In genomic region chr18:26621161-26622026, GRCh38 we compare ENCODE assay signal across 8 cellular contexts.
DNase-seq lines count a peak whose midpoint lies in the region; ATAC-seq, FAIRE-seq and TF ChIP-seq lines count a peak whose summit lies in the region.

No MANE protein-coding gene starts in this region.

- POLR2A ChIA-PET in A549 (lab: Yijun Ruan, JAX), result interaction anchor here (1.3 kb wide), 1 partner anchor 46 kb away, joined by 6 read pairs; no protein-coding TSS in a partner anchor

- ATAC-seq in A549 (peak; percentile 75 to 84; a peak in 5 of 6 replicates), HG02885 (IDR thresholded peaks at IDR 0.05; ENCODE audit: poor library complexity, unreplicated experiment) (peak; percentile 95), HG03469 (IDR thresholded peaks at IDR 0.05; ENCODE audit: unreplicated experiment) (no peak)

- peak overlapping the region; percentile 72 to 82 for H3K27ac ChIP-seq in A549
- H3K27ac ChIP-seq in esophagus squamous epithelium, result no peak overlapping the region

- no peak for TF ChIP-seq EP300 in A549 (IDR thresholded peaks at IDR 0.05)

- H3K4me1 ChIP-seq in A549, result peaks cover 22% of the 10 kb centered on the region
- peaks cover 0 to 18% (median 4%) of the 10 kb centered on the region in 3 donors for H3K4me1 ChIP-seq in esophagus squamous epithelium

- intact Hi-C loops in esophagus squamous epithelium (cut with DNase I), result no loop called here

- CTCF ChIA-PET in A549 (lab: Yijun Ruan, JAX), result interaction anchor here (0.6 to 2.5 kb wide), 15 partner anchors 9 to 342 kb away, joined by 3 to 9 read pairs (median 3); partner anchors contain the start of gene KCTD1

- peak overlapping the region; percentile 44 for H3K4me3 ChIP-seq in A549
- peak overlapping the region in 3 of 4 donors; percentile 26 to 53 (median 27) for H3K4me3 ChIP-seq in esophagus squamous epithelium

- peak overlapping the region; percentile 52; the same call in 2 of the 3 replicates for H3K4me2 ChIP-seq in A549

- TF ChIP-seq CTCF in A549 (IDR thresholded peaks at IDR 0.05), result peak; percentile 49
- TF ChIP-seq CTCF in GM10266 (IDR thresholded peaks at IDR 0.05; ENCODE audit: control insufficient read depth, insufficient read depth, low read depth, missing control alignments), result peak; percentile 64
- peak in 5 of 6 experiments; percentile 49 to 75 (median 53) for TF ChIP-seq CTCF in esophagus squamous epithelium (IDR thresholded peaks at IDR 0.05)

- H3K9me3 ChIP-seq in A549, result peaks cover 20% of the 10 kb centered on the region
- H3K9me3 ChIP-seq in esophagus squamous epithelium, result peaks cover 0 to 8% (median 6%) of the 10 kb centered on the region in 3 donors

- FAIRE-seq in A549 (lab: Jason Lieb, UNC), result no peak

- no peak for TF ChIP-seq POLR2A in A549 (IDR thresholded peaks at IDR 0.05; ENCODE audit: low read length)
- TF ChIP-seq POLR2A in esophagus squamous epithelium (IDR thresholded peaks at IDR 0.05), result no peak

- peak; percentile 66 to 69 for TF ChIP-seq RAD21 in A549 (conservative IDR thresholded peaks at IDR 0.05 in 1 of 2, IDR thresholded peaks at IDR 0.05 in 1 of 2)

- peak; percentile 21 to 68 for DNase-seq in A549 (ENCODE audit: low read depth in 1 of 2, low spot score in 1 of 2)
- DNase-seq in GM10266 (ENCODE audit: extremely low spot score), result peak; percentile 61
- peak; percentile 52 for DNase-seq in RPMI8226
- DNase-seq in esophagus squamous epithelium (lab: John Stamatoyannopoulos, UW), result no peak
- peak; percentile 20 for DNase-seq in occipital lobe (lab: John Stamatoyannopoulos, UW)
- DNase-seq in cerebellar nuclear complex (lab: John Stamatoyannopoulos, UW), result no peak

- H3K27me3 ChIP-seq in esophagus squamous epithelium, result no peaks in the 10 kb centered on the region

- WGBS in A549 (ENCODE audit: missing lambda C conversion rate), result 57% methylated on average over 22 of the region's 22 CpGs
- WGBS in esophagus squamous epithelium, 2 donors, result 29 to 31% methylated on average over 12 to 19 of the region's 22 CpGs

- H3K36me3 ChIP-seq in esophagus squamous epithelium, result no peaks in the 10 kb centered on the region

TF ChIP-seq in A549, 52 proteins besides CTCF, POLR2A, EP300 and RAD21:
- TF ChIP-seq SMC3 (IDR thresholded peaks at IDR 0.05) (peak; percentile 63), RARB (CRISPR knock-in tag; IDR thresholded peaks at IDR 0.05) (no peak)

Comparison
In these comparisons a context has a peak if more than half of its experiments do, and no peak if none do; other contexts are left out.
1. DNase-seq: peak in A549 (2 of 2), GM10266 (single experiment), RPMI8226 (single experiment) and occipital lobe (single experiment); none in esophagus squamous epithelium (single experiment) and cerebellar nuclear complex (0 of 2).
2. H3K27ac ChIP-seq: peak in A549 (2 of 2); none in esophagus squamous epithelium (0 of 4).
3. Peak in every context shown above with its lines, with median percentiles within 50 percentile points of each other: CTCF ChIP-seq.